In genomic region chr11:114059278-114059983, GRCh38 we compare ENCODE assay signal across 8 cellular contexts. TPM values are rescaled to one million over a fixed set of nuclear protein-coding genes. Genes with fewer than 3 reads are reported as not detected.
DNase-seq lines count a peak whose midpoint lies in the region; FAIRE-seq and TF ChIP-seq lines count a peak whose summit lies in the region.

A gene with protein sequence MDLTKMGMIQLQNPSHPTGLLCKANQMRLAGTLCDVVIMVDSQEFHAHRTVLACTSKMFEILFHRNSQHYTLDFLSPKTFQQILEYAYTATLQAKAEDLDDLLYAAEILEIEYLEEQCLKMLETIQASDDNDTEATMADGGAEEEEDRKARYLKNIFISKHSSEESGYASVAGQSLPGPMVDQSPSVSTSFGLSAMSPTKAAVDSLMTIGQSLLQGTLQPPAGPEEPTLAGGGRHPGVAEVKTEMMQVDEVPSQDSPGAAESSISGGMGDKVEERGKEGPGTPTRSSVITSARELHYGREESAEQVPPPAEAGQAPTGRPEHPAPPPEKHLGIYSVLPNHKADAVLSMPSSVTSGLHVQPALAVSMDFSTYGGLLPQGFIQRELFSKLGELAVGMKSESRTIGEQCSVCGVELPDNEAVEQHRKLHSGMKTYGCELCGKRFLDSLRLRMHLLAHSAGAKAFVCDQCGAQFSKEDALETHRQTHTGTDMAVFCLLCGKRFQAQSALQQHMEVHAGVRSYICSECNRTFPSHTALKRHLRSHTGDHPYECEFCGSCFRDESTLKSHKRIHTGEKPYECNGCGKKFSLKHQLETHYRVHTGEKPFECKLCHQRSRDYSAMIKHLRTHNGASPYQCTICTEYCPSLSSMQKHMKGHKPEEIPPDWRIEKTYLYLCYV (plus strand): TSS chr11:114059711. CDS start chr11:114063301, 3,590 bp downstream.

- H3K27me3 ChIP-seq in BJ (ENCODE audit: control insufficient read depth, insufficient read depth, low read length) (peaks cover 44% of the 10 kb centered on the region), small intestine (ENCODE audit: control insufficient read depth in 2 of 2, insufficient read depth in 2 of 2, low read length in 2 of 2) (peaks cover 0 to 5% of the 10 kb centered on the region in 2 donors)

- FAIRE-seq in kidney (lab: Jason Lieb, UNC) (no peak), small intestine (lab: Jason Lieb, UNC) (no peak)

- H3K9ac ChIP-seq in kidney (ENCODE audit: low read length in 2 of 2) = peak within 1 kb of the TSS; percentile 71 to 90

- H3K36me3 ChIP-seq in BJ (ENCODE audit: control insufficient read depth, insufficient read depth, low read length) = no peaks in the 10 kb centered on the region
- H3K36me3 ChIP-seq in kidney (ENCODE audit: control insufficient read depth in 1 of 2, insufficient read depth in 2 of 2, low read length in 2 of 2) = peaks cover 11 to 14% of the 10 kb centered on the region in 2 donors
- peaks cover 2 to 10% of the 10 kb centered on the region in 2 donors for H3K36me3 ChIP-seq in small intestine (ENCODE audit: control insufficient read depth in 2 of 2, insufficient read depth in 2 of 2, low read length in 2 of 2)

- DNase-seq in BJ (ENCODE audit: low read depth) = no peak
- DNase-seq in NB4 (ENCODE audit: low read depth) = peak; percentile 94
- DNase-seq in activated CD4-positive, alpha-beta T cell treated with anti-CD3 and anti-CD28 coated beads for 1 hour = peak; percentile 33
- peak; percentile 21 to 47 for DNase-seq in cerebellar nuclear complex (lab: John Stamatoyannopoulos, UW)
- peak; percentile 98 for DNase-seq in kidney
- peak; percentile 83 for DNase-seq in small intestine
- no peak for DNase-seq in NCI-H1694 treated with DMSO at 0.1 percent for 48 hours (lab: John Stamatoyannopoulos, UW)
- no peak for DNase-seq in NCI-H187 treated with DMSO at 0.1 percent for 48 hours (lab: John Stamatoyannopoulos, UW)

- intact Hi-C loops in kidney (cut with DNase I) = no loop called here

- H3K4me3 ChIP-seq in BJ (ENCODE audit: low read depth, low read length) (peak within 1 kb of the TSS; percentile 48), NB4 (ENCODE audit: low read depth, low read length) (peak within 1 kb of the TSS; percentile 74), kidney (ENCODE audit: low read length in 2 of 2) (peak within 1 kb of the TSS; percentile 81 to 90), small intestine (ENCODE audit: low read depth in 1 of 2, low read length in 2 of 2) (peak within 1 kb of the TSS; percentile 95 to 98)

- CTCF ChIA-PET in BJ (lab: Yijun Ruan, JAX) = no interaction called here

- TF ChIP-seq CTCF in BJ (IDR thresholded peaks at IDR 0.05; ENCODE audit: insufficient read depth, low read depth, low read length) (no peak), NB4 (IDR thresholded peaks at IDR 0.05; ENCODE audit: low read depth, low read length) (peak; percentile 5), kidney (IDR thresholded peaks at IDR 0.05; ENCODE audit: borderline replicate concordance, extremely low read depth, insufficient read depth) (peak; percentile 42)

- H3K9me3 ChIP-seq in kidney (ENCODE audit: control insufficient read depth in 1 of 2, low read length in 2 of 2) (no peaks in the 10 kb centered on the region), small intestine (ENCODE audit: control insufficient read depth, low read depth) (no peaks in the 10 kb centered on the region)

- H3K27ac ChIP-seq in kidney (ENCODE audit: low read depth in 2 of 2, low read length in 2 of 2) (peak within 1 kb of the TSS; percentile 89 to 92), small intestine (ENCODE audit: low read depth in 1 of 2, low read length in 1 of 2) (peak within 1 kb of the TSS; percentile 55 to 94)

- WGBS in small intestine, 3 donors = 1 to 2% (median 1%) methylated on average over 28 to 71 of the region's 71 CpGs

- POLR2A ChIA-PET in BJ (lab: Charles Lee) = no interaction called here

- peaks cover 0 to 17% of the 10 kb centered on the region in 2 donors for H3K4me1 ChIP-seq in kidney (ENCODE audit: control insufficient read depth in 1 of 2, insufficient read depth in 1 of 2, low read depth in 1 of 2, low read length in 2 of 2)
- H3K4me1 ChIP-seq in small intestine (ENCODE audit: control insufficient read depth in 2 of 2, insufficient read depth in 1 of 2, low read depth in 1 of 2, low read length in 1 of 2) = peaks cover 0 to 1% of the 10 kb centered on the region in 2 donors

- TF ChIP-seq POLR2A in NB4 (IDR thresholded peaks at IDR 0.05; ENCODE audit: extremely low read depth, insufficient read length) = peak; percentile 56

RNA-seq across cellular contexts. Expression of the gene that starts here (rescaled TPM):
- polyA plus RNA-seq in BJ (2011; rRNA removed) (not detected in 2 replicates), kidney (ENCODE audit: insufficient read depth, low read depth, low replicate concordance) (2.5 TPM), small intestine (10 to 100 TPM in 2 of 3 donors, 1 to 10 TPM in 1; 7.8 to 32.4 (median 27.1) TPM)
- polyA minus RNA-seq in BJ (2011; rRNA and poly(A)+ RNA removed) = not detected in 2 replicates
- 126 TPM for total RNA-seq in kidney

Comparison
In these comparisons a context has a peak if more than half of its experiments do, and no peak if none do; other contexts are left out.
1. DNase-seq: peak in NB4 (single experiment), activated CD4-positive, alpha-beta T cell treated with anti-CD3 and anti-CD28 coated beads for 1 hour (single experiment), cerebellar nuclear complex (2 of 2), kidney (single experiment) and small intestine (single experiment); none in BJ (single experiment), NCI-H1694 treated with DMSO at 0.1 percent for 48 hours (single experiment) and NCI-H187 treated with DMSO at 0.1 percent for 48 hours (single experiment).
2. Peak in every context shown above with its lines, with median percentiles within 50 percentile points of each other: H3K4me3 ChIP-seq.